Comparison of ENCODE assay signal across 15 cellular contexts in the genomic region with DNA sequence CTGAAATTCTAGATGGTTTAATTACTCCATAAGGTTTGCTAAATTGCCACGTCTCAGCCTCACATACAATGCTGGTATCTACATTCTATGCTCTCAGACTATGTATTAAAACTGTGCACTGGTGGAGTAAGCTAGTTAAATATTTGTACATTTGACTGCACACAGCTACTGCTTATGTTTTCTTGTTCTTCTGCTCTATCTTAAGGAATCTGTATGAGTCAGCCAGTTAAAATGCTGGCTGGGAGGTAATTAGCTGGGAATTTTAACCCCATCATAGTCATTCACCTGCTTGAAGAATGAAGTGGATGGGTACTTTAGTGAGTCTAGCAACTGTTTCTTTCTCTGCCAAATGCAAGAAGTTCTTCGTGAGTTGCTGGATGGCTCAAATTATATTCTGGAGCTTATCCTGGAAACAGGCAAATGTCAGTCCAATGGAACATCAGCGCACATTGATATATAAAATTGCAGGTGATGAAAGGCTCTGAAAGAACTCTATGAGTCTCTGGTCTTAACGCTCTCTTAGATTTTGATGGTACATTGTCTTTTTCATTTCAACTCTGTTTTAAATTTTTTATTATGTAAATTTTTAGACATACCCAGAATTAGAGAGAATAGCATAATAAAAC.
DNase-seq lines count a peak whose midpoint lies in the region; ATAC-seq and TF ChIP-seq lines count a peak whose summit lies in the region.
"Had no signal": no experiment of that assay in that cellular context is flagged by ENCODE, and none has a peak within 500 bp of the region (broad histone marks: within the 10 kb centered on the region; RNA-seq: fewer than 3 reads in every experiment).

No MANE protein-coding gene starts in this region.

- H3K9me3 Mint-ChIP-seq in chondrocyte (ENCODE audit: low read depth): no peaks in the 10 kb centered on the region
- H3K9me3 Mint-ChIP-seq: activated CD4-positive, alpha-beta memory T cell treated with anti-CD3 and anti-CD28 coated beads, Interleukin-2, amount 10 ng/mL, durations not matched to agents 7 days and 5 days; activated naive CD4-positive, alpha-beta T cell treated with anti-CD3 and anti-CD28 coated beads, Interleukin-2, amount 50 U/mL, for 72 hours had no signal

- no peak overlapping the region for H2BK12ac ChIP-seq in mesenchymal stem cell (ENCODE audit: low read length in 2 of 2)
- no peak overlapping the region for H2BK12ac ChIP-seq in neuronal stem cell (ENCODE audit: low read length)

- H3K4me2 ChIP-seq in mesenchymal stem cell (ENCODE audit: low read length, poor library complexity, severe bottlenecking) (peak overlapping the region; percentile 42), neuronal stem cell (ENCODE audit: insufficient read depth, low read length, poor library complexity, severe bottlenecking) (no peak overlapping the region)

- H3K4ac ChIP-seq in mesenchymal stem cell (ENCODE audit: low read depth in 1 of 2, low read length in 2 of 2) (no peak overlapping the region), neuronal stem cell (ENCODE audit: low read length) (no peak overlapping the region)

- no peaks in the 10 kb centered on the region for H3K36me3 ChIP-seq in HUES48 (ENCODE audit: control insufficient read depth, insufficient read depth, low read length)
- no peaks in the 10 kb centered on the region for H3K36me3 ChIP-seq in mesenchymal stem cell (ENCODE audit: control insufficient read depth in 1 of 2, insufficient read depth in 2 of 2, low read depth in 1 of 2, low read length in 2 of 2)
- no peaks in the 10 kb centered on the region for H3K36me3 ChIP-seq in neuronal stem cell (replicated peaks in 1 of 2; ENCODE audit: control insufficient read depth in 2 of 2, insufficient read depth in 2 of 2, low read length in 2 of 2)
- H3K36me3 ChIP-seq: prostate gland, upper lobe of left lung had no signal

- no peak overlapping the region for H3K4me3 Mint-ChIP-seq in chondrocyte (ENCODE audit: unreplicated experiment)
- H3K4me3 Mint-ChIP-seq: activated CD4-positive, alpha-beta memory T cell treated with anti-CD3 and anti-CD28 coated beads, Interleukin-2, amount 10 ng/mL, durations not matched to agents 7 days and 5 days had no signal

- peak overlapping the region; percentile 68 for H3K27ac Mint-ChIP-seq in chondrocyte (ENCODE audit: unreplicated experiment)
- H3K27ac Mint-ChIP-seq: activated CD4-positive, alpha-beta memory T cell treated with anti-CD3 and anti-CD28 coated beads, Interleukin-2, amount 10 ng/mL, durations not matched to agents 7 days and 5 days had no signal

- H4K91ac ChIP-seq in mesenchymal stem cell (ENCODE audit: low read length): no peak overlapping the region
- H4K91ac ChIP-seq in neuronal stem cell (ENCODE audit: low read depth, low read length, poor library complexity): no peak overlapping the region

- H3K4me3 ChIP-seq in AG10803 (ENCODE audit: low read length) (no peak overlapping the region), HUES48 (ENCODE audit: low read depth, low read length) (no peak overlapping the region), mesenchymal stem cell (ENCODE audit: insufficient read depth in 1 of 2, low read depth in 1 of 2, low read length in 2 of 2) (no peak overlapping the region), neuronal stem cell (ENCODE audit: low read length in 2 of 2) (no peak overlapping the region)
- H3K4me3 ChIP-seq: prostate gland, upper lobe of left lung had no signal

- H3K27me3 ChIP-seq in HUES48 (ENCODE audit: control insufficient read depth, insufficient read depth, low read length): no peaks in the 10 kb centered on the region
- H3K27me3 ChIP-seq in mesenchymal stem cell (ENCODE audit: control insufficient read depth in 1 of 2, insufficient read depth in 1 of 2, low read length in 2 of 2): no peaks in the 10 kb centered on the region
- H3K27me3 ChIP-seq in neuronal stem cell (ENCODE audit: control insufficient read depth in 3 of 3, insufficient read depth in 3 of 3, low read depth in 1 of 3, low read length in 3 of 3): no peaks in the 10 kb centered on the region
- H3K27me3 ChIP-seq: upper lobe of left lung had no signal

- peaks cover 5% of the 10 kb centered on the region for H3K79me1 ChIP-seq in mesenchymal stem cell (replicated peaks; ENCODE audit: low read length, poor library complexity, severe bottlenecking)
- no peaks in the 10 kb centered on the region for H3K79me1 ChIP-seq in neuronal stem cell (ENCODE audit: low read depth, low read length)

- H3K9me3 ChIP-seq in HUES48 (ENCODE audit: control insufficient read depth, insufficient read depth, low read length) (no peaks in the 10 kb centered on the region), mesenchymal stem cell (ENCODE audit: control insufficient read depth, low read length) (no peaks in the 10 kb centered on the region), neuronal stem cell (replicated peaks in 1 of 2; ENCODE audit: control insufficient read depth in 2 of 2, insufficient read depth in 1 of 2, low read depth in 1 of 2, low read length in 2 of 2) (peaks cover 0 to 2% of the 10 kb centered on the region in 2 donors)
- H3K9me3 ChIP-seq: prostate gland, upper lobe of left lung had no signal

- H3K14ac ChIP-seq in mesenchymal stem cell (ENCODE audit: low read length in 2 of 2) (no peak overlapping the region), neuronal stem cell (ENCODE audit: low read length) (no peak overlapping the region)

- peaks cover 34% of the 10 kb centered on the region for H3K4me1 Mint-ChIP-seq in chondrocyte (ENCODE audit: low read depth)
- H3K4me1 Mint-ChIP-seq: activated CD4-positive, alpha-beta memory T cell treated with anti-CD3 and anti-CD28 coated beads, Interleukin-2, amount 10 ng/mL, durations not matched to agents 7 days and 5 days had no signal

- H4K8ac ChIP-seq in mesenchymal stem cell (ENCODE audit: low read length) (no peak overlapping the region), neuronal stem cell (ENCODE audit: low read depth, low read length) (no peak overlapping the region)

- H2AFZ ChIP-seq in mesenchymal stem cell (ENCODE audit: low read depth, low read length): no peak overlapping the region
- H2AFZ ChIP-seq in neuronal stem cell (ENCODE audit: low read length): no peak overlapping the region

- peak overlapping the region; percentile 6 for H3K27ac ChIP-seq in HUES48 (ENCODE audit: low read depth, low read length)
- peak overlapping the region; percentile 96 for H3K27ac ChIP-seq in mesenchymal stem cell (ENCODE audit: low read length, poor library complexity, severe bottlenecking)
- H3K27ac ChIP-seq in neuronal stem cell (replicated peaks; ENCODE audit: low read length): no peak overlapping the region
- H3K27ac ChIP-seq: prostate gland, upper lobe of left lung had no signal

- H2AK5ac ChIP-seq in mesenchymal stem cell (ENCODE audit: low read length, severe bottlenecking) (peak overlapping the region; percentile 47), neuronal stem cell (ENCODE audit: low read depth, low read length) (no peak overlapping the region)

- TF ChIP-seq CTCF in AG10803 (conservative IDR thresholded peaks at IDR 0.05; ENCODE audit: low read length) (no peak), chondrocyte (IDR thresholded peaks at IDR 0.05) (no peak)

- no peaks in the 10 kb centered on the region for H3K27me3 Mint-ChIP-seq in chondrocyte (ENCODE audit: low read depth)
- H3K27me3 Mint-ChIP-seq: activated CD4-positive, alpha-beta memory T cell treated with anti-CD3 and anti-CD28 coated beads, Interleukin-2, amount 10 ng/mL, durations not matched to agents 7 days and 5 days had no signal

- in situ Hi-C loops in KBM-7 (cut with MboI; ENCODE audit: low pct_unique_long_range_greater_than_20kb, low sequenced_read_pairs): no loop called here

- H2BK120ac ChIP-seq in mesenchymal stem cell (ENCODE audit: low read depth, low read length) (no peak overlapping the region), neuronal stem cell (ENCODE audit: low read depth, low read length) (no peak overlapping the region)

- no peak for ATAC-seq in HG03108 (IDR thresholded peaks at IDR 0.05; ENCODE audit: unreplicated experiment)
- ATAC-seq: activated naive CD4-positive, alpha-beta T cell treated with anti-CD3 and anti-CD28 coated beads, Interleukin-2, amount 50 U/mL, for 72 hours had no signal

- WGBS in mesenchymal stem cell: 73% methylated on average over 2 of the region's 4 CpGs
- no CpG with 5 or more reads among the region's 4 CpGs for WGBS in neuronal stem cell (ENCODE audit: extremely low coverage in 2 of 2, insufficient read length in 2 of 2, insufficient replicate concordance in 1 of 2), 2 donors

- H2BK5ac ChIP-seq in mesenchymal stem cell (ENCODE audit: low read depth, low read length, poor library complexity, severe bottlenecking) (peak overlapping the region; percentile 92), neuronal stem cell (ENCODE audit: low read length) (no peak overlapping the region)

- H3K23ac ChIP-seq in mesenchymal stem cell (ENCODE audit: low read length in 2 of 2) (no peak overlapping the region), neuronal stem cell (ENCODE audit: low read depth, low read length, poor library complexity) (no peak overlapping the region)

- H3K18ac ChIP-seq in mesenchymal stem cell (ENCODE audit: low read depth in 1 of 2, low read length in 2 of 2) (no peak overlapping the region), neuronal stem cell (ENCODE audit: low read length) (no peak overlapping the region)

- H2BK15ac ChIP-seq in mesenchymal stem cell (ENCODE audit: low read depth, poor library complexity, severe bottlenecking): no peak overlapping the region
- no peak overlapping the region for H2BK15ac ChIP-seq in neuronal stem cell (ENCODE audit: low read length)

- H3K36me3 Mint-ChIP-seq in chondrocyte (ENCODE audit: low read depth): no peaks in the 10 kb centered on the region
- H3K36me3 Mint-ChIP-seq: activated naive CD4-positive, alpha-beta T cell treated with anti-CD3 and anti-CD28 coated beads, Interleukin-2, amount 50 U/mL, for 72 hours had no signal

- H3K4me1 ChIP-seq in HUES48 (ENCODE audit: control insufficient read depth, insufficient read depth, low read length): no peaks in the 10 kb centered on the region
- peaks cover 3% of the 10 kb centered on the region for H3K4me1 ChIP-seq in mesenchymal stem cell (ENCODE audit: control insufficient read depth, insufficient read depth, low read depth, low read length)
- peaks cover 6 to 10% of the 10 kb centered on the region in 2 donors for H3K4me1 ChIP-seq in neuronal stem cell (ENCODE audit: control insufficient read depth in 2 of 2, insufficient read depth in 1 of 2, low read depth in 1 of 2, low read length in 2 of 2)
- H3K4me1 ChIP-seq: prostate gland, upper lobe of left lung had no signal

- H3K9ac ChIP-seq in HUES48 (ENCODE audit: low read depth, low read length) (no peak overlapping the region), mesenchymal stem cell (ENCODE audit: low read length) (no peak overlapping the region), neuronal stem cell (ENCODE audit: low read depth, low read length, poor library complexity) (no peak overlapping the region)

- DNase-seq in AG10803 (ENCODE audit: low read depth): peak; percentile 53
- DNase-seq in chondrocyte (ENCODE audit: low spot score): no peak
- peak; percentile 47 for DNase-seq in mesenchymal stem cell
- no peak for DNase-seq in DMS 273 treated with DMSO at 0.1 percent for 48 hours (lab: John Stamatoyannopoulos, UW)
- no peak for DNase-seq in neuronal stem cell (ENCODE audit: low spot score)
- no peak for DNase-seq in KBM-7
- DNase-seq: activated CD4-positive, alpha-beta memory T cell treated with anti-CD3 and anti-CD28 coated beads, Interleukin-2, amount 10 ng/mL, durations not matched to agents 7 days and 5 days; effector CD8-positive, alpha-beta T cell; Karpas-422; NCI-H524; upper lobe of left lung had no signal

Comparison
In these comparisons a context has a peak if more than half of its experiments do, and no peak if none do; other contexts are left out.
1. DNase-seq: peak in AG10803 (single experiment) and mesenchymal stem cell (single experiment); none in chondrocyte (single experiment), DMS 273 treated with DMSO at 0.1 percent for 48 hours (single experiment), neuronal stem cell (single experiment) and KBM-7 (single experiment).